ENCODE assay signal across 8 cellular contexts in the genomic region with DNA sequence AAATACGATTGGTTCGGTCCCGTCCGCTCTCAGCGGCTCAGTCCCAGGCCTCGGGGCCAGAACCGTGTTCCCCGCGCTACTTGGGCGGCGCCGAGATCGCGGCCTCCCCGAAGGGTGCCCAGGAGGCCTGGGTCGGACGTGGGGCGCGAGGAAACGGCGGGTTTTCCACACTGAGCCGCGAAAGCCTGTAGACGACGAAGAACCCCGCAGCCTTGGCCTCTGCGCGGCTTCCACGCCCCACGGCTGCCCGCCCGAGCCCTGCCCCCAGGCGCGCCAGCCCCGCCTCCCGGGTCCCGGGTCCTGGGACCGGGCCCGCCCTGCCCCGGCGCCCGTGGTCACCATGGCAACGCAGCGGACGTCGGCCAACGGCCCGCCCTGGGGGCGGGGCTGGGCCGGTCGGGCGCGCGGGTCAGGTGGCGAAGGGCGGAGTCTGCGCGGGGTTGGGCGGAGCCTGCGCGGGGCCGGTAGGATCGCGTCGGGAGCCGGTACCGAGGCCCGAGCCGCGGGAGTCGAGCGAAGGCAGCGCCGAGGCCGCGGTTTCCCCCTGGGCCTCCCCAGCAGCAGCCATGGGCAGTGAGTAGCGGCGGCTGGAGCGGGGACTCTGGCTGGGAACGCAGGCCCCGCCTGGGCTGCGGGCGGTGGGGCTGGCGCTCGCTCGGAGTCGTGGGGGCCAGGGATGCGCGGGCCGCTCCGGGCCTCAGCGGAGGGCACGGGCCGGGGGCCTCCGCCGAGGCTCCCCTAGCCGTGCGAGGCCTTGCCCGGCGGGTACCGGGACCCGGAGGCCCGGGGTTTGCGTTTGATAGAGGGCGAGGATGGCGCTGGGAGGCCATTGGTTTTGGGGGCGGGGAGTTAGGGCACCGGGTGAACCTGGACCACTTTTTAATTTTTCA. TPM values are rescaled to one million over a fixed set of nuclear protein-coding genes. Genes with fewer than 3 reads are reported as not detected.
DNase-seq lines count a peak whose midpoint lies in the region; ATAC-seq and TF ChIP-seq lines count a peak whose summit lies in the region.

A gene (plus strand): TSS at position 456 of the 890 bp plus-strand sequence. CDS start 111 bp downstream, at position 567.

- H3K27ac ChIP-seq in Peyer's patch = peak within 1 kb of the TSS; percentile 94 to 99 (median 94)

- peak within 1 kb of the TSS; percentile 90 to 92 (median 91) for H3K4me3 ChIP-seq in Peyer's patch

- no peak for TF ChIP-seq CTCF in Peyer's patch (IDR thresholded peaks at IDR 0.05)

- TF ChIP-seq POLR2A in Peyer's patch (IDR thresholded peaks at IDR 0.05) = peak; percentile 80 to 88

- H3K36me3 Mint-ChIP-seq in naive thymus-derived CD8-positive, alpha-beta T cell = peaks cover 0 to 9% (median 0%) of the 10 kb centered on the region in 3 donors
- peaks cover 14 to 26% of the 10 kb centered on the region in 2 donors for H3K36me3 Mint-ChIP-seq in stimulated activated naive B cell treated with anti-CD40 and anti-IgM and Interleukin-4, amounts not matched to agents 10 μg/mL and 1 μg/mL and 100 μg/mL, for 72 hours

- H3K9me3 Mint-ChIP-seq in naive thymus-derived CD8-positive, alpha-beta T cell = no peaks in the 10 kb centered on the region
- H3K9me3 Mint-ChIP-seq in stimulated activated naive B cell treated with anti-CD40 and anti-IgM and Interleukin-4, amounts not matched to agents 10 μg/mL and 1 μg/mL and 100 μg/mL, for 72 hours = peaks cover 3 to 5% of the 10 kb centered on the region in 2 donors

- peaks cover 0 to 4% (median 0%) of the 10 kb centered on the region in 3 donors for H3K36me3 ChIP-seq in Peyer's patch

- H3K4me3 Mint-ChIP-seq in naive thymus-derived CD8-positive, alpha-beta T cell = peak within 1 kb of the TSS; percentile 81 to 96 (median 91)
- H3K4me3 Mint-ChIP-seq in stimulated activated naive B cell treated with anti-CD40 and anti-IgM and Interleukin-4, amounts not matched to agents 10 μg/mL and 1 μg/mL and 100 μg/mL, for 72 hours = peak within 1 kb of the TSS; percentile 77 to 88

- DNase-seq in DMS79 (lab: John Stamatoyannopoulos, UW) (peak; percentile 61), KG1 (lab: John Stamatoyannopoulos, UW) (peak; percentile 67), Peyer's patch (peak; percentile 96 to 99 (median 98)), activated T-helper 1 cell treated with Interleukin-2 at 50 U/mL for 16 hours (ENCODE audit: low read depth) (peak; percentile 98), fibroblast of gingiva (ENCODE audit: low read depth) (peak; percentile 85)
- peak; percentile 92 to 100 (median 96) for DNase-seq in naive thymus-derived CD8-positive, alpha-beta T cell
- DNase-seq in stimulated activated naive B cell treated with anti-CD40 and anti-IgM and Interleukin-4, amounts not matched to agents 10 μg/mL and 1 μg/mL and 100 μg/mL, for 72 hours = peak; percentile 97

- POLR2A ChIA-PET in naive thymus-derived CD8-positive, alpha-beta T cell (lab: Charles Lee) = interaction anchor here (0.6 to 1.6 kb wide), 9 partner anchors 44 to 1212 kb away, joined by 3 to 5 read pairs (median 4); a partner anchor contains a TSS

- peaks cover 14 to 23% (median 16%) of the 10 kb centered on the region in 4 donors for H3K4me1 Mint-ChIP-seq in naive thymus-derived CD8-positive, alpha-beta T cell
- peaks cover 13 to 23% of the 10 kb centered on the region in 2 donors for H3K4me1 Mint-ChIP-seq in stimulated activated naive B cell treated with anti-CD40 and anti-IgM and Interleukin-4, amounts not matched to agents 10 μg/mL and 1 μg/mL and 100 μg/mL, for 72 hours

- H3K9me3 ChIP-seq in Peyer's patch = no peaks in the 10 kb centered on the region

- no peaks in the 10 kb centered on the region for H3K27me3 Mint-ChIP-seq in naive thymus-derived CD8-positive, alpha-beta T cell
- H3K27me3 Mint-ChIP-seq in stimulated activated naive B cell treated with anti-CD40 and anti-IgM and Interleukin-4, amounts not matched to agents 10 μg/mL and 1 μg/mL and 100 μg/mL, for 72 hours = no peaks in the 10 kb centered on the region

- H3K27me3 ChIP-seq in Peyer's patch = no peaks in the 10 kb centered on the region

- H3K4me1 ChIP-seq in Peyer's patch = no peaks in the 10 kb centered on the region

- peak; percentile 88 for ATAC-seq in GM21723 (IDR thresholded peaks at IDR 0.05; ENCODE audit: unreplicated experiment)
- peak; percentile 87 to 90 for ATAC-seq in naive thymus-derived CD8-positive, alpha-beta T cell
- peak; percentile 92 to 93 for ATAC-seq in stimulated activated naive B cell treated with anti-CD40 and anti-IgM and Interleukin-4, amounts not matched to agents 10 μg/mL and 1 μg/mL and 100 μg/mL, for 72 hours (replicated peaks)

- peak within 1 kb of the TSS; percentile 63 to 93 (median 90) for H3K27ac Mint-ChIP-seq in naive thymus-derived CD8-positive, alpha-beta T cell
- peak within 1 kb of the TSS; percentile 96 for H3K27ac Mint-ChIP-seq in stimulated activated naive B cell treated with anti-CD40 and anti-IgM and Interleukin-4, amounts not matched to agents 10 μg/mL and 1 μg/mL and 100 μg/mL, for 72 hours

RNA-seq across cellular contexts. Expression of the gene that starts here (rescaled TPM):
- 1 to 10 TPM; 1.4 to 8.3 (median 5.2) TPM for total RNA-seq in Peyer's patch
- 10 to 100 TPM; 14.0 to 15.6 TPM for total RNA-seq in naive thymus-derived CD8-positive, alpha-beta T cell
- polyA plus RNA-seq in naive thymus-derived CD8-positive, alpha-beta T cell = 1 to 10 TPM; 1.9 to 4.2 (median 2.4) TPM

Comparison
In these comparisons a context has a peak if more than half of its experiments do, and no peak if none do; other contexts are left out.
1. Peak in every context shown above with its lines: DNase-seq, ATAC-seq, H3K4me3 ChIP-seq and H3K27ac ChIP-seq.